In the genomic region with DNA sequence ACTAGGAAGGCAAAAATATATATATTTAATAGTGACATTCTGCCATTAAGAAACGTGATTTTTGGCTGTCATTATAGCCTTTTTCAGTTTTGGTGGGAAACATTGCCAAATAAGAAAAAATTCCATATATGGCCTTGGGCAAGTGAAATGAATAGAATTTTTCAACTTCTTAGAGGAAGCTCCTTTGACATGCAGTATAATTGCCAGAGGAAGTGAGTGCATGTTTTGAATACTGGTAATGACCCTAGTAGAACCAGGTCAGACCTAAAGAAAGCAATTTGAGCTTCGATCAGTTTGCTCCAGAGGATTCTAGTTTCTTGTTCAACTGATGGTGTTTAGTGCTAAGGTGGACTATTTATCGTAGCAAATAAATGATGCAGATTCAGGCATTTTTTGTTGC, we compare ENCODE assay signal across 19 cellular contexts. TPM values are rescaled to one million over a fixed set of nuclear protein-coding genes. Genes with fewer than 3 reads are reported as not detected.
DNase-seq lines count a peak whose midpoint lies in the region; ATAC-seq, FAIRE-seq and TF ChIP-seq lines count a peak whose summit lies in the region.
"Had no signal": no experiment of that assay in that cellular context is flagged by ENCODE, and none has a peak within 500 bp of the region (broad histone marks: within the 10 kb centered on the region; RNA-seq: fewer than 3 reads in every experiment).

No MANE protein-coding gene starts in this region.

- H3K79me1 ChIP-seq in mesenchymal stem cell (replicated peaks; ENCODE audit: low read length, poor library complexity, severe bottlenecking) = no peaks in the 10 kb centered on the region

- H2AK5ac ChIP-seq in mesenchymal stem cell (ENCODE audit: low read length, severe bottlenecking) = no peak overlapping the region

- no peak overlapping the region for H2BK120ac ChIP-seq in mesenchymal stem cell (ENCODE audit: low read depth, low read length)

- peaks cover 39% of the 10 kb centered on the region for H3K4me1 Mint-ChIP-seq in GM23338

- H2BK5ac ChIP-seq in mesenchymal stem cell (ENCODE audit: low read depth, low read length, poor library complexity, severe bottlenecking) = peak overlapping the region; percentile 79

- H3K36me3 Mint-ChIP-seq in GM23338 (ENCODE audit: low read depth) = no peaks in the 10 kb centered on the region

- no peak overlapping the region for H3K9ac ChIP-seq in mesenchymal stem cell (ENCODE audit: low read length)

- no peak overlapping the region for H2AFZ ChIP-seq in GM23338
- H2AFZ ChIP-seq in mesenchymal stem cell (ENCODE audit: low read depth, low read length) = no peak overlapping the region

- no peak overlapping the region for H3K4me2 ChIP-seq in GM23338
- H3K4me2 ChIP-seq in mesenchymal stem cell (ENCODE audit: low read length, poor library complexity, severe bottlenecking) = no peak overlapping the region

- no peaks in the 10 kb centered on the region for H3K79me2 ChIP-seq in GM23338 (replicated peaks; ENCODE audit: insufficient read depth)

- H3K27ac Mint-ChIP-seq in GM23338 = no peak overlapping the region

- no peak overlapping the region for H3K27ac ChIP-seq in GM23338 (ENCODE audit: low read depth)
- no peak overlapping the region for H3K27ac ChIP-seq in mesenchymal stem cell (ENCODE audit: low read length, poor library complexity, severe bottlenecking)

- peaks cover 4% of the 10 kb centered on the region for H3K27me3 Mint-ChIP-seq in GM23338 (ENCODE audit: insufficient read depth, low read depth, poor library complexity)

- no peak overlapping the region for H3K4me3 ChIP-seq in GM23338
- H3K4me3 ChIP-seq in choroid plexus epithelial cell (ENCODE audit: low read depth, low read length) = no peak overlapping the region
- H3K4me3 ChIP-seq in mesenchymal stem cell (ENCODE audit: insufficient read depth in 1 of 2, low read depth in 1 of 2, low read length in 2 of 2) = no peak overlapping the region

- no peak for FAIRE-seq in GM12892 (lab: Jason Lieb, UNC)

- H3K9me2 ChIP-seq in GM23338 (ENCODE audit: insufficient read depth) = no peaks in the 10 kb centered on the region

- no peaks in the 10 kb centered on the region for H4K20me1 ChIP-seq in GM23338 (replicated peaks; ENCODE audit: insufficient read depth)

- H3F3A ChIP-seq in GM23338 (replicated peaks; ENCODE audit: low read depth) = no peaks in the 10 kb centered on the region

- no peak overlapping the region for H3K18ac ChIP-seq in mesenchymal stem cell (ENCODE audit: low read depth in 1 of 2, low read length in 2 of 2)

- no peak overlapping the region for H2BK12ac ChIP-seq in mesenchymal stem cell (ENCODE audit: low read length in 2 of 2)

- no peak overlapping the region for H3K23ac ChIP-seq in mesenchymal stem cell (ENCODE audit: low read length in 2 of 2)

- H3K36me3 ChIP-seq in GM23338 (ENCODE audit: insufficient read depth) (no peaks in the 10 kb centered on the region), mesenchymal stem cell (ENCODE audit: control insufficient read depth in 1 of 2, insufficient read depth in 2 of 2, low read depth in 1 of 2, low read length in 2 of 2) (no peaks in the 10 kb centered on the region)

- TF ChIP-seq CTCF in GM23338 (conservative IDR thresholded peaks at IDR 0.05; ENCODE audit: low read depth in 2 of 2) (no peak), choroid plexus epithelial cell (conservative IDR thresholded peaks at IDR 0.05; ENCODE audit: low read depth, low read length) (no peak)

- H4K91ac ChIP-seq in mesenchymal stem cell (ENCODE audit: low read length) = no peak overlapping the region

- peak; percentile 38; the same call in 2 of the 3 replicates for ATAC-seq in GM23338
- ATAC-seq: Panc1, SK-N-SH treated with all-trans-retinoic acid at 6 μM for 48 hours had no signal

- H3K4me3 Mint-ChIP-seq in GM23338 = no peak overlapping the region

- H3K4me1 ChIP-seq in GM23338 (ENCODE audit: insufficient read depth) = peaks cover 39% of the 10 kb centered on the region
- peaks cover 1% of the 10 kb centered on the region for H3K4me1 ChIP-seq in mesenchymal stem cell (ENCODE audit: control insufficient read depth, insufficient read depth, low read depth, low read length)

- TF ChIP-seq POLR2A in GM12892 (IDR thresholded peaks at IDR 0.05; ENCODE audit: low read depth, low read length) = no peak

- no peak overlapping the region for H3K14ac ChIP-seq in mesenchymal stem cell (ENCODE audit: low read length in 2 of 2)

- H3K9me3 Mint-ChIP-seq in GM23338 = no peaks in the 10 kb centered on the region; the same call in 2 of the 3 replicates

- 50% methylated on average over 3 of the region's 3 CpGs for WGBS in mesenchymal stem cell

- no peak overlapping the region for H4K8ac ChIP-seq in mesenchymal stem cell (ENCODE audit: low read length)

- DNase-seq in GM23338 (ENCODE audit: low spot score) = peak; percentile 28
- peak; percentile 36 for DNase-seq in NCI-H69 (lab: John Stamatoyannopoulos, UW)
- peak; percentile 74 for DNase-seq in choroid plexus epithelial cell (ENCODE audit: low read depth)
- no peak for DNase-seq in mesenchymal stem cell
- DNase-seq in GM12892 (ENCODE audit: insufficient read length) = no peak
- DNase-seq in T-helper 9 cell = no peak
- no peak for DNase-seq in activated CD4-positive, alpha-beta T cell treated with anti-CD3 and anti-CD28 coated beads, Interleukin-2, amount 50 U/mL, for 48 hours
- no peak for DNase-seq in hypothalamus (lab: John Stamatoyannopoulos, UW)
- DNase-seq: Calu3, DND-41, GF-D8, H7, Karpas-422, NCI-H1694, NCI-H345, NCI-H526 treated with DMSO at 0.1 percent for 48 hours, Right ventricle myocardium superior had no signal

- H3K9me3 ChIP-seq in mesenchymal stem cell (ENCODE audit: control insufficient read depth, low read length) = no peaks in the 10 kb centered on the region

- no peaks in the 10 kb centered on the region for H3K27me3 ChIP-seq in GM23338 (ENCODE audit: insufficient read depth)
- H3K27me3 ChIP-seq in mesenchymal stem cell (ENCODE audit: control insufficient read depth in 1 of 2, insufficient read depth in 1 of 2, low read length in 2 of 2) = no peaks in the 10 kb centered on the region

- H2BK15ac ChIP-seq in mesenchymal stem cell (ENCODE audit: low read depth, poor library complexity, severe bottlenecking) = no peak overlapping the region

- H3K4ac ChIP-seq in mesenchymal stem cell (ENCODE audit: low read depth in 1 of 2, low read length in 2 of 2) = no peak overlapping the region

TF ChIP-seq in GM23338, 12 proteins besides CTCF, POLR2A, EP300 and RAD21 (continues in another document):
- TF ChIP-seq STAT1 (IDR thresholded peaks at IDR 0.05; ENCODE audit: unreplicated experiment) (no peak), ZNF114 (CRISPR knock-in tag; IDR thresholded peaks at IDR 0.05) (no peak)
- TF ChIP-seq, protein P1, sequence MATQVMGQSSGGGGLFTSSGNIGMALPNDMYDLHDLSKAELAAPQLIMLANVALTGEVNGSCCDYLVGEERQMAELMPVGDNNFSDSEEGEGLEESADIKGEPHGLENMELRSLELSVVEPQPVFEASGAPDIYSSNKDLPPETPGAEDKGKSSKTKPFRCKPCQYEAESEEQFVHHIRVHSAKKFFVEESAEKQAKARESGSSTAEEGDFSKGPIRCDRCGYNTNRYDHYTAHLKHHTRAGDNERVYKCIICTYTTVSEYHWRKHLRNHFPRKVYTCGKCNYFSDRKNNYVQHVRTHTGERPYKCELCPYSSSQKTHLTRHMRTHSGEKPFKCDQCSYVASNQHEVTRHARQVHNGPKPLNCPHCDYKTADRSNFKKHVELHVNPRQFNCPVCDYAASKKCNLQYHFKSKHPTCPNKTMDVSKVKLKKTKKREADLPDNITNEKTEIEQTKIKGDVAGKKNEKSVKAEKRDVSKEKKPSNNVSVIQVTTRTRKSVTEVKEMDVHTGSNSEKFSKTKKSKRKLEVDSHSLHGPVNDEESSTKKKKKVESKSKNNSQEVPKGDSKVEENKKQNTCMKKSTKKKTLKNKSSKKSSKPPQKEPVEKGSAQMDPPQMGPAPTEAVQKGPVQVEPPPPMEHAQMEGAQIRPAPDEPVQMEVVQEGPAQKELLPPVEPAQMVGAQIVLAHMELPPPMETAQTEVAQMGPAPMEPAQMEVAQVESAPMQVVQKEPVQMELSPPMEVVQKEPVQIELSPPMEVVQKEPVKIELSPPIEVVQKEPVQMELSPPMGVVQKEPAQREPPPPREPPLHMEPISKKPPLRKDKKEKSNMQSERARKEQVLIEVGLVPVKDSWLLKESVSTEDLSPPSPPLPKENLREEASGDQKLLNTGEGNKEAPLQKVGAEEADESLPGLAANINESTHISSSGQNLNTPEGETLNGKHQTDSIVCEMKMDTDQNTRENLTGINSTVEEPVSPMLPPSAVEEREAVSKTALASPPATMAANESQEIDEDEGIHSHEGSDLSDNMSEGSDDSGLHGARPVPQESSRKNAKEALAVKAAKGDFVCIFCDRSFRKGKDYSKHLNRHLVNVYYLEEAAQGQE (IDR thresholded peaks at IDR 0.05; ENCODE audit: unreplicated experiment) = no peak
- TF ChIP-seq, protein P2, sequence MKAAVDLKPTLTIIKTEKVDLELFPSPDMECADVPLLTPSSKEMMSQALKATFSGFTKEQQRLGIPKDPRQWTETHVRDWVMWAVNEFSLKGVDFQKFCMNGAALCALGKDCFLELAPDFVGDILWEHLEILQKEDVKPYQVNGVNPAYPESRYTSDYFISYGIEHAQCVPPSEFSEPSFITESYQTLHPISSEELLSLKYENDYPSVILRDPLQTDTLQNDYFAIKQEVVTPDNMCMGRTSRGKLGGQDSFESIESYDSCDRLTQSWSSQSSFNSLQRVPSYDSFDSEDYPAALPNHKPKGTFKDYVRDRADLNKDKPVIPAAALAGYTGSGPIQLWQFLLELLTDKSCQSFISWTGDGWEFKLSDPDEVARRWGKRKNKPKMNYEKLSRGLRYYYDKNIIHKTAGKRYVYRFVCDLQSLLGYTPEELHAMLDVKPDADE (IDR thresholded peaks at IDR 0.05) = no peak

RNA-seq across cellular contexts. Expression of a gene that starts 26.2 kb away (rescaled TPM):
- total RNA-seq in GM23338 (2014; rRNA removed; shearing (Covaris generic)) = 6.2 and 8.4 TPM in 2 replicates
- 3.7 and 4.4 TPM in 2 replicates for polyA plus RNA-seq in GM23338 (2016; fragmentation: Nextera tagmentation; extraction: Ambion mirVana)
- 0.04 TPM for polyA plus RNA-seq in mesenchymal stem cell (2013, experiment 1 of 2)
- polyA plus RNA-seq in mesenchymal stem cell (2013, experiment 2 of 2) = 0.04 TPM
- polyA plus RNA-seq in GM12892 (2012; ENCODE audit: missing spikeins) = 0.21 TPM

Comparison
In these comparisons a context has a peak if more than half of its experiments do, and no peak if none do; other contexts are left out.
1. DNase-seq: peak in GM23338 (single experiment), NCI-H69 (single experiment) and choroid plexus epithelial cell (single experiment); none in mesenchymal stem cell (single experiment), GM12892 (single experiment), T-helper 9 cell (single experiment), activated CD4-positive, alpha-beta T cell treated with anti-CD3 and anti-CD28 coated beads, Interleukin-2, amount 50 U/mL, for 48 hours (0 of 2) and hypothalamus (0 of 51).